Comparison of ENCODE assay signal across 14 cellular contexts in the genomic region with DNA sequence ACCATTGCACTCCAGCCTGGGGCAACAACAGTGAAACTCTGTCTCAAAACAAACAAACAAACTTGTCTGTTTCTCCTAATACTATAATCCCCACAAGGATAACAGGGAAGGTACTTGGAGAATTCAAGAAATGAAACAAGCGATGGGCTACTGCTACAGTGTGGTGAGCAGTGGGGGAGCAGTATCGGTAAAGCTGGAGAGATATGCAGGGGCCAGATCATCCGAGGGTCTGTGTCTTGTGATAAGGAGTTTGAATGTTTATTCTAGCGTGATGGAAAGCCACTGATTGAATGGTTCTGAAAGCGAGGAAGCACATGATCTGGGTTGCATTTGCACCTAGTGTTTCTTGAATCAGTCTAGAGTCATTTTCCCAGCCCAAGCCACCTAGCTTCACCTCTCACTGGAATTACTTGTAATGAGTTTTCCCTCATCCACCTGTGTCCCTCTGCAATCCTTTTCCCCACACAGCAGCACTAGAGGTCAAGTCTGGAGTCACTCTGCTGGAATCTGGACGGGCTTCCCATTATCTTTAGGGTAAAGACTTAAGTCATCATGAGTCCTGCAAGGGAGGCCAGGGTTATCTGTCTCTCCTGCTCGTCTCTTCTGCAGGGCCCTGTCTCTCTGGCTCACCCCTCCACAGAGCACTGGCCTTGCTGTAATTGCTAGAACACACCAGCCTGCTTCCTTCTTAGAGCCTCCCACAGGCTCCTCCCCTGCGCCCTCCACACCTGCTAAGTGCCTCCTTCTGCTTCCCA.
DNase-seq lines count a peak whose midpoint lies in the region; ATAC-seq and TF ChIP-seq lines count a peak whose summit lies in the region.
"Had no signal": no experiment of that assay in that cellular context is flagged by ENCODE, and none has a peak within 500 bp of the region (broad histone marks: within the 10 kb centered on the region; RNA-seq: fewer than 3 reads in every experiment).

No MANE protein-coding gene starts in this region.

- H3K4me3 Mint-ChIP-seq in activated T-cell treated with anti-CD3 and anti-CD28 coated beads, Interleukin-2, amount 50 U/mL, for 72 hours = no peak overlapping the region
- H3K4me3 Mint-ChIP-seq: activated naive CD4-positive, alpha-beta T cell treated with anti-CD3 and anti-CD28 coated beads, Interleukin-2, amount 10 ng/mL, durations not matched to agents 7 days and 5 days had no signal

- H3K9me3 ChIP-seq in WERI-Rb-1 (ENCODE audit: severe bottlenecking) = no peaks in the 10 kb centered on the region
- H3K9me3 ChIP-seq: ovary had no signal

- DNase-seq in EH (ENCODE audit: low read depth) = peak; percentile 50
- DNase-seq in Kasumi-1 (lab: John Stamatoyannopoulos, UW) = peak; percentile 19 to 27
- peak; percentile 18 for DNase-seq in WERI-Rb-1
- DNase-seq in kidney tubule cell (ENCODE audit: low spot score) = peak; percentile 63
- DNase-seq in activated T-cell treated with anti-CD3 and anti-CD28 coated beads, Interleukin-2, amount 50 U/mL, for 72 hours = no peak
- DNase-seq in T-helper 1 cell = no peak
- DNase-seq in HEK293T (ENCODE audit: extremely low spot score) = no peak
- no peak for DNase-seq in NCI-H1092 (lab: John Stamatoyannopoulos, UW)
- DNase-seq: activated CD8-positive, alpha-beta memory T cell treated with anti-CD3 and anti-CD28 coated beads, Interleukin-2, amount 50 U/mL, for 4 hours; activated naive CD4-positive, alpha-beta T cell treated with anti-CD3 and anti-CD28 coated beads, Interleukin-2, amount 10 ng/mL, durations not matched to agents 7 days and 5 days; central memory CD4-positive, alpha-beta T cell; kidney; NCI-H345; ovary had no signal

- no peaks in the 10 kb centered on the region for H3K9me3 Mint-ChIP-seq in activated T-cell treated with anti-CD3 and anti-CD28 coated beads, Interleukin-2, amount 50 U/mL, for 72 hours
- H3K9me3 Mint-ChIP-seq: activated naive CD4-positive, alpha-beta T cell treated with anti-CD3 and anti-CD28 coated beads, Interleukin-2, amount 10 ng/mL, durations not matched to agents 7 days and 5 days had no signal

- no peak overlapping the region for H3K4me3 ChIP-seq in WERI-Rb-1 (ENCODE audit: low read depth, low read length)
- H3K4me3 ChIP-seq: ovary had no signal

- CTCF ChIA-PET in HEK293T (lab: Yijun Ruan, JAX) = no interaction called here

- no peaks in the 10 kb centered on the region for H3K36me3 Mint-ChIP-seq in activated T-cell treated with anti-CD3 and anti-CD28 coated beads, Interleukin-2, amount 50 U/mL, for 72 hours (ENCODE audit: insufficient read depth in 2 of 2)
- H3K36me3 Mint-ChIP-seq: activated naive CD4-positive, alpha-beta T cell treated with anti-CD3 and anti-CD28 coated beads, Interleukin-2, amount 10 ng/mL, durations not matched to agents 7 days and 5 days had no signal

- no peak overlapping the region for H3K27ac ChIP-seq in WERI-Rb-1
- H3K27ac ChIP-seq: ovary had no signal

- TF ChIP-seq CTCF in WERI-Rb-1 (IDR thresholded peaks at IDR 0.05; ENCODE audit: low read depth, low read length) = no peak

- POLR2A ChIA-PET in HEK293T (lab: Yijun Ruan, JAX) = no interaction called here

- no peaks in the 10 kb centered on the region for H3K27me3 ChIP-seq in WERI-Rb-1 (ENCODE audit: insufficient read depth, low read depth, severe bottlenecking)
- H3K27me3 ChIP-seq: ovary had no signal

- no peak for ATAC-seq in activated T-cell treated with anti-CD3 and anti-CD28 coated beads, Interleukin-2, amount 50 U/mL, for 72 hours (replicated peaks in 1 of 2)

- peaks cover 28% of the 10 kb centered on the region for H3K4me1 Mint-ChIP-seq in activated T-cell treated with anti-CD3 and anti-CD28 coated beads, Interleukin-2, amount 50 U/mL, for 72 hours (ENCODE audit: low read depth)

- no peaks in the 10 kb centered on the region for H3K36me3 ChIP-seq in WERI-Rb-1
- H3K36me3 ChIP-seq: ovary had no signal

- H3K27ac Mint-ChIP-seq in activated T-cell treated with anti-CD3 and anti-CD28 coated beads, Interleukin-2, amount 50 U/mL, for 72 hours = no peak overlapping the region
- H3K27ac Mint-ChIP-seq: activated naive CD4-positive, alpha-beta T cell treated with anti-CD3 and anti-CD28 coated beads, Interleukin-2, amount 10 ng/mL, durations not matched to agents 7 days and 5 days had no signal

- H3K27me3 Mint-ChIP-seq in activated T-cell treated with anti-CD3 and anti-CD28 coated beads, Interleukin-2, amount 50 U/mL, for 72 hours (ENCODE audit: low read depth) = peaks cover 3% of the 10 kb centered on the region

TF ChIP-seq in HEK293T, 16 proteins besides CTCF, POLR2A, EP300 and RAD21:
- TF ChIP-seq SUZ12 (IDR thresholded peaks at IDR 0.05) (no peak), ELF4 (IDR thresholded peaks at IDR 0.05) (no peak), BHLHE40 (IDR thresholded peaks at IDR 0.05; ENCODE audit: borderline replicate concordance) (no peak)
- TF ChIP-seq, protein P1, sequence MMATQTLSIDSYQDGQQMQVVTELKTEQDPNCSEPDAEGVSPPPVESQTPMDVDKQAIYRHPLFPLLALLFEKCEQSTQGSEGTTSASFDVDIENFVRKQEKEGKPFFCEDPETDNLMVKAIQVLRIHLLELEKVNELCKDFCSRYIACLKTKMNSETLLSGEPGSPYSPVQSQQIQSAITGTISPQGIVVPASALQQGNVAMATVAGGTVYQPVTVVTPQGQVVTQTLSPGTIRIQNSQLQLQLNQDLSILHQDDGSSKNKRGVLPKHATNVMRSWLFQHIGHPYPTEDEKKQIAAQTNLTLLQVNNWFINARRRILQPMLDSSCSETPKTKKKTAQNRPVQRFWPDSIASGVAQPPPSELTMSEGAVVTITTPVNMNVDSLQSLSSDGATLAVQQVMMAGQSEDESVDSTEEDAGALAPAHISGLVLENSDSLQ (IDR thresholded peaks at IDR 0.05) = no peak

Comparison
In these comparisons a context has a peak if more than half of its experiments do, and no peak if none do; other contexts are left out.
1. DNase-seq: peak in EH (single experiment), Kasumi-1 (2 of 2), WERI-Rb-1 (single experiment) and kidney tubule cell (single experiment); none in activated T-cell treated with anti-CD3 and anti-CD28 coated beads, Interleukin-2, amount 50 U/mL, for 72 hours (0 of 2), T-helper 1 cell (0 of 5), HEK293T (single experiment) and NCI-H1092 (single experiment).